Comparison of ENCODE assay signal across 9 cellular contexts in the genomic region with DNA sequence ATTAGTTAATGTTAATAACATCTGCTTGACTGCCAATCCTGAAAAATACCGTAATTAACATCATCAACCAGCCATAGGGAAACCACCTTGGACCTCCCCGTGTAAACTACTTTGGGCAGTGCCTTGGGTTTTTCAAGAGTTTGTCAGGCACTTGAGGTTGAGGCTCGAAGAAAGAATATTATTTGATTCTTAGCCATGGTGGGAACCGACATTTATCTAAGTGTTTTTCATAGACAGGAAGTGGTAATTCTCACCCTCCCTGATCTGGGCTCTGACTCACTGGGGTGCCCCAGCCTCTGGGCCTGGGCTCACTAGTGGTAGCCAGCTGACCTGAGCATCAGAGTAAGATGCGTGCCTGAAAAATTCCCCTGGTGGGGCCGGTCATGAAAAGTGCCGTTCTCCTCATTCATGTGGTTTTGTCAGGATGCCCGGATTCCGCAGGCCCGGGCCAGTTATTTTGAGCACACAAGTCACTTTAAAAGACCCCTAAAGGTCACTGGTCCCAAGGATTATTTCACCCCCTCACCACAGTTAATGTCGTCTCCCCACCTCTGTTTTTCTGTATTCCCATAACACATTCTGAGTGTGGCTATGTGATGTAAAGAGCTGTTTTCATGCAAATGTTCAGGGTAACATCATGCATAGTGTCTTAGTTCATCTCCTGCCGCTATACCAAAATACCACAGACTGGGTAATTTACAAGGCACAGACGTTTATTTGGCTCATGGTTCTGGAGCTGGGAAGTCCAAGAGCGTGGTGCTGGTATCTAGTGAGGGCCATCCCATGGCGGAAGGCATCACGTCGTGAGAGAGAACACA. TPM values are rescaled to one million over a fixed set of nuclear protein-coding genes. Genes with fewer than 3 reads are reported as not detected.
DNase-seq lines count a peak whose midpoint lies in the region; ATAC-seq and TF ChIP-seq lines count a peak whose summit lies in the region.
"Had no signal": no experiment of that assay in that cellular context is flagged by ENCODE, and none has a peak within 500 bp of the region (broad histone marks: within the 10 kb centered on the region; RNA-seq: fewer than 3 reads in every experiment).

No MANE protein-coding gene starts in this region.

- peak overlapping the region; percentile 76 for H3K27ac ChIP-seq in CD4-positive, CD25-positive, alpha-beta regulatory T cell (ENCODE audit: insufficient read depth, low read length, poor library complexity, severe bottlenecking)
- no peak overlapping the region for H3K27ac ChIP-seq in left ventricle myocardium inferior (replicated peaks)

- H3K36me3 Mint-ChIP-seq in CD4-positive, CD25-positive, alpha-beta regulatory T cell, result peaks cover 3% of the 10 kb centered on the region

- no peaks in the 10 kb centered on the region for H3K9me3 ChIP-seq in CD4-positive, CD25-positive, alpha-beta regulatory T cell (ENCODE audit: control insufficient read depth in 2 of 2, low read length in 2 of 2)
- no peaks in the 10 kb centered on the region for H3K9me3 ChIP-seq in left ventricle myocardium inferior (replicated peaks)

- peaks cover 25% of the 10 kb centered on the region for H3K27me3 Mint-ChIP-seq in CD4-positive, CD25-positive, alpha-beta regulatory T cell

- peak overlapping the region; percentile 92 to 99 (median 93) for H3K27ac Mint-ChIP-seq in CD4-positive, CD25-positive, alpha-beta regulatory T cell

- no peak for TF ChIP-seq CTCF in left ventricle myocardium inferior (IDR thresholded peaks at IDR 0.05; ENCODE audit: borderline replicate concordance)

- H3K9me3 Mint-ChIP-seq in CD4-positive, CD25-positive, alpha-beta regulatory T cell, result peaks cover 0 to 3% (median 0%) of the 10 kb centered on the region in 7 donors

- no peaks in the 10 kb centered on the region for H3K36me3 ChIP-seq in CD4-positive, CD25-positive, alpha-beta regulatory T cell (ENCODE audit: control insufficient read depth, insufficient read depth, low read length)
- H3K36me3 ChIP-seq in left ventricle myocardium inferior, result no peaks in the 10 kb centered on the region

- H3K4me3 ChIP-seq in CD4-positive, CD25-positive, alpha-beta regulatory T cell (ENCODE audit: low read depth, low read length), result peak overlapping the region; percentile 63
- H3K4me3 ChIP-seq in left ventricle myocardium inferior, result no peak overlapping the region

- ATAC-seq in CD4-positive, CD25-positive, alpha-beta regulatory T cell (ENCODE audit: low read depth in 2 of 2), result peak; percentile 96 to 97
- peak; percentile 72 for ATAC-seq in GM21367 (IDR thresholded peaks at IDR 0.05; ENCODE audit: unreplicated experiment)

- peak; percentile 43 to 89 (median 58) for DNase-seq in CD4-positive, CD25-positive, alpha-beta regulatory T cell
- DNase-seq in HK-2 (ENCODE audit: unreplicated experiment) (peak; percentile 82), foreskin melanocyte (peak; percentile 82), hypothalamus (lab: John Stamatoyannopoulos, UW) (no peak), left ventricle myocardium inferior (no peak)
- peak; percentile 90 for DNase-seq in activated CD8-positive, alpha-beta memory T cell treated with anti-CD3 and anti-CD28 coated beads for 24 hours
- peak; percentile 66 to 75 for DNase-seq in stimulated activated CD8-positive, alpha-beta memory T cell treated with anti-CD3 and anti-CD28 coated beads, Interleukin-7, amount 100 ng/mL, for 4 hours (ENCODE audit: low read depth in 2 of 2)

- intact Hi-C loops in left ventricle myocardium inferior (cut with micrococcal nuclease), result no loop called here

- H3K4me1 Mint-ChIP-seq in CD4-positive, CD25-positive, alpha-beta regulatory T cell, result peaks cover 17 to 49% (median 29%) of the 10 kb centered on the region in 4 donors

- peaks cover 20% of the 10 kb centered on the region for H3K4me1 ChIP-seq in CD4-positive, CD25-positive, alpha-beta regulatory T cell (ENCODE audit: control insufficient read depth, insufficient read depth, low read length, poor library complexity, severe bottlenecking)
- no peaks in the 10 kb centered on the region for H3K4me1 ChIP-seq in left ventricle myocardium inferior

- H3K4me3 Mint-ChIP-seq in CD4-positive, CD25-positive, alpha-beta regulatory T cell, result peak overlapping the region; percentile 55 to 80 (median 71)

- H3K27me3 ChIP-seq in CD4-positive, CD25-positive, alpha-beta regulatory T cell (ENCODE audit: control insufficient read depth, insufficient read depth, low read length), result no peaks in the 10 kb centered on the region
- H3K27me3 ChIP-seq in left ventricle myocardium inferior (ENCODE audit: low read depth), result peaks cover 48% of the 10 kb centered on the region

RNA-seq across cellular contexts. Expression of a gene that starts 21.6 kb away (rescaled TPM):
- 0.72 TPM for total RNA-seq in CD4-positive, CD25-positive, alpha-beta regulatory T cell
- polyA plus RNA-seq in CD4-positive, CD25-positive, alpha-beta regulatory T cell, result not detected
- total RNA-seq in left ventricle myocardium inferior, result not detected
- total RNA-seq: liver had no signal
- polyA plus RNA-seq: liver had no signal

RNA-seq across cellular contexts. Expression of a gene that starts 49.3 kb away (rescaled TPM):
- total RNA-seq in CD4-positive, CD25-positive, alpha-beta regulatory T cell, result 24.4 TPM
- polyA plus RNA-seq in CD4-positive, CD25-positive, alpha-beta regulatory T cell, result 1 to 10 TPM; 1.6 to 7.1 (median 4.0) TPM
- not detected for total RNA-seq in left ventricle myocardium inferior

Comparison
In these comparisons a context has a peak if more than half of its experiments do, and no peak if none do; other contexts are left out.
1. DNase-seq: peak in CD4-positive, CD25-positive, alpha-beta regulatory T cell (3 of 3), HK-2 (single experiment), activated CD8-positive, alpha-beta memory T cell treated with anti-CD3 and anti-CD28 coated beads for 24 hours (single experiment), foreskin melanocyte (single experiment) and stimulated activated CD8-positive, alpha-beta memory T cell treated with anti-CD3 and anti-CD28 coated beads, Interleukin-7, amount 100 ng/mL, for 4 hours (2 of 2); none in hypothalamus (0 of 51) and left ventricle myocardium inferior (single experiment).
2. RNA of a gene that starts 49.3 kb away (total RNA-seq): 24.4 TPM in CD4-positive, CD25-positive, alpha-beta regulatory T cell (single experiment); not detected in left ventricle myocardium inferior (single experiment); every median in the first group is over 10 times any median in the second.